Comparison of ENCODE assay signal across 8 cellular contexts in the genomic region with DNA sequence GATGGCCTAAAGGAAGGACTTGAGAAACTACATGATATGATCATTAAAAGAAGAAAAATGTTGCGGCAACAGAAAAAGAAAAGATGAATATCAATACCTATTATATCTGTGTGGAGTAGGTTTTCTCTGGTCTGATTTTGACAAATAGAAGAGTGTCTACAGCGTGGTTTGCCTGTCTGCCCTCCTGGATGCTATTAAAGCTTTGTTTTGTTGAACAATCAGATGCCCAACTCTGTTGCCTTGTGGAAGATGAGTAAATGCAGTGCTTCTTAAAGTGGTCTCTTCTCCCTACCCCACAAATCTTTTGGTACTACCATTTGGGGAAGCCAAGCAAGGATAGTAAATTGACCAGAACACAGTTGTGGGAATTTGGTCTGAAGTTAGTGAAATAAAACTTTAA. TPM values are rescaled to one million over a fixed set of nuclear protein-coding genes. Genes with fewer than 3 reads are reported as not detected.
DNase-seq lines count a peak whose midpoint lies in the region; ATAC-seq, FAIRE-seq and TF ChIP-seq lines count a peak whose summit lies in the region.
"Not testable (repeated sequence)": the region's sequence is repeated elsewhere in the genome, so short reads cannot be mapped to it uniquely, and the experiment has no call there.

No MANE protein-coding gene starts in this region.

- not testable (repeated sequence) for H3K9me3 ChIP-seq in endothelial cell of umbilical vein (replicated peaks; ENCODE audit: control insufficient read depth, insufficient read depth, low read length); iPS-15b (ENCODE audit: control insufficient read depth, insufficient read depth, low read length); vagina

- not testable (repeated sequence) for DNase-seq in HFFc6; MCF 10A (ENCODE audit: unreplicated experiment); endothelial cell of umbilical vein (ENCODE audit: low read depth, low spot score); natural killer cell; skeletal muscle cell (ENCODE audit: low read depth); vagina (ENCODE audit: extremely low spot score in 2 of 2)

- peaks cover 44% of the 10 kb centered on the region for H3K79me2 ChIP-seq in endothelial cell of umbilical vein (ENCODE audit: control insufficient read depth, insufficient read depth, low read length)

- not testable (repeated sequence) for H3K27me3 Mint-ChIP-seq in HFFc6 (ENCODE audit: insufficient read depth); MCF 10A (ENCODE audit: insufficient read depth, unreplicated experiment); natural killer cell (ENCODE audit: low read depth in 2 of 2)

- H3K27ac Mint-ChIP-seq in HFFc6: not testable (repeated sequence)
- H3K27ac Mint-ChIP-seq in MCF 10A (ENCODE audit: low read depth, unreplicated experiment) (peak overlapping the region; percentile 89), natural killer cell (peak overlapping the region; percentile 96 to 99)

- ATAC-seq in natural killer cell: not testable (repeated sequence)

- H3K4me3 Mint-ChIP-seq in HFFc6 (peak overlapping the region; percentile 90), MCF 10A (ENCODE audit: unreplicated experiment) (peak overlapping the region; percentile 87)
- not testable (repeated sequence) for H3K4me3 Mint-ChIP-seq in natural killer cell

- CTCF ChIA-PET in MCF 10A (lab: Yijun Ruan, JAX) (interaction anchor here (1.0 to 12.2 kb wide), 5 partner anchors 22 to 573 kb away, joined by 5 to 155 read pairs (median 9); no protein-coding TSS in a partner anchor), endothelial cell of umbilical vein (lab: Charles Lee) (interaction anchor here (1.0 to 12.2 kb wide), 2 partner anchors 39 to 428 kb away, joined by 4 to 219 read pairs; no protein-coding TSS in a partner anchor)

- not testable (repeated sequence) for TF ChIP-seq POLR2A in endothelial cell of umbilical vein (IDR thresholded peaks at IDR 0.05; ENCODE audit: low read depth, low read length); vagina (IDR thresholded peaks at IDR 0.05)

- H2AFZ ChIP-seq in endothelial cell of umbilical vein (ENCODE audit: low read depth, low read length): not testable (repeated sequence)

- not testable (repeated sequence) for H3K9me1 ChIP-seq in endothelial cell of umbilical vein (replicated peaks; ENCODE audit: control insufficient read depth, extremely low read depth, insufficient read depth, low read length)

- intact Hi-C loops in MCF 10A (cut with micrococcal nuclease): loop anchor here (5.0 kb wide), 3 partner anchors 329 to 409 kb away; no protein-coding TSS in a partner anchor
- intact Hi-C loops in endothelial cell of umbilical vein (cut with micrococcal nuclease): loop anchor here (5.0 kb wide), 1 partner anchor 224 kb away; no protein-coding TSS in a partner anchor
- intact Hi-C loops in natural killer cell (cut with micrococcal nuclease): loop anchor here (5.0 kb wide), 2 partner anchors 476 to 1164 kb away; a partner anchor contains a TSS
- intact Hi-C loops in vagina (cut with DNase I): not testable (repeated sequence)

- H3K27me3 ChIP-seq in endothelial cell of umbilical vein (ENCODE audit: control insufficient read depth in 2 of 2, insufficient read depth in 2 of 2, low read length in 2 of 2); iPS-15b (ENCODE audit: control insufficient read depth, insufficient read depth, low read length); vagina: not testable (repeated sequence)

- dilution Hi-C loops in endothelial cell of umbilical vein (cut with MboI; ENCODE audit: extremely low pct_ligation_motif_present, low sequenced_read_pairs): not testable (repeated sequence)

- not testable (repeated sequence) for H3K27ac ChIP-seq in endothelial cell of umbilical vein (ENCODE audit: insufficient read depth, low read depth, low read length)
- peak overlapping the region; percentile 8 for H3K27ac ChIP-seq in vagina

- peak overlapping the region; percentile 93 for H3K4me3 ChIP-seq in WI38 (ENCODE audit: low read depth, low read length)
- peak overlapping the region; percentile 9 to 96 (median 93) for H3K4me3 ChIP-seq in endothelial cell of umbilical vein (replicated peaks in 1 of 3; ENCODE audit: insufficient read depth in 1 of 3, low read depth in 1 of 3, low read length in 3 of 3)
- H3K4me3 ChIP-seq in iPS-15b (ENCODE audit: low read depth, low read length): peak overlapping the region; percentile 41
- H3K4me3 ChIP-seq in skeletal muscle cell (ENCODE audit: low read depth, low read length): peak overlapping the region; percentile 90
- peak overlapping the region; percentile 35 to 88 for H3K4me3 ChIP-seq in vagina

- FAIRE-seq in endothelial cell of umbilical vein (lab: Jason Lieb, UNC): not testable (repeated sequence)

- POLR2A ChIA-PET in MCF 10A (lab: Yijun Ruan, JAX): interaction anchor here (0.6 to 6.8 kb wide), 11 partner anchors 17 to 428 kb away, joined by 3 to 159 read pairs (median 9); no protein-coding TSS in a partner anchor
- POLR2A ChIA-PET in endothelial cell of umbilical vein (lab: Charles Lee): interaction anchor here (3.0 kb wide), 1 partner anchor 40 kb away, joined by 23 read pairs; no protein-coding TSS in a partner anchor

- peaks cover 18% of the 10 kb centered on the region for H3K4me1 ChIP-seq in endothelial cell of umbilical vein (ENCODE audit: control insufficient read depth, extremely low read depth, insufficient read depth, low read length)
- H3K4me1 ChIP-seq in iPS-15b (ENCODE audit: control insufficient read depth, insufficient read depth, low read length); vagina: not testable (repeated sequence)

- not testable (repeated sequence) for TF ChIP-seq CTCF in HFFc6 (IDR thresholded peaks at IDR 0.05); WI38 (IDR thresholded peaks at IDR 0.05; ENCODE audit: low read depth, low read length); MCF 10A (IDR thresholded peaks at IDR 0.05; ENCODE audit: unreplicated experiment); endothelial cell of umbilical vein (IDR thresholded peaks at IDR 0.05; ENCODE audit: extremely low read depth in 1 of 2, insufficient read depth in 1 of 2, low read depth in 1 of 2, low read length in 2 of 2); natural killer cell (IDR thresholded peaks at IDR 0.05); vagina (IDR thresholded peaks at IDR 0.05)

- not testable (repeated sequence) for H4K20me1 ChIP-seq in endothelial cell of umbilical vein (replicated peaks; ENCODE audit: control insufficient read depth, extremely low read depth, insufficient read depth, low read length)

- BruUV-seq in MCF 10A (replicated peaks; lab: Mats Ljungman, UMichigan); endothelial cell of umbilical vein (replicated peaks; lab: Mats Ljungman, UMichigan): not testable (repeated sequence)

- H3K9ac ChIP-seq in endothelial cell of umbilical vein (replicated peaks; ENCODE audit: extremely low read depth, insufficient read depth, low read length): peak overlapping the region; percentile 12
- not testable (repeated sequence) for H3K9ac ChIP-seq in iPS-15b (ENCODE audit: low read depth, low read length)

- H3K4me1 Mint-ChIP-seq in HFFc6 (ENCODE audit: low read depth) (peaks cover 46% of the 10 kb centered on the region), natural killer cell (peaks cover 17 to 28% of the 10 kb centered on the region in 2 donors)
- not testable (repeated sequence) for H3K4me1 Mint-ChIP-seq in MCF 10A (ENCODE audit: insufficient read depth, unreplicated experiment)

- H3K4me2 ChIP-seq in endothelial cell of umbilical vein (ENCODE audit: insufficient read depth, low read length): peak overlapping the region; percentile 92

- H3K9me3 Mint-ChIP-seq in HFFc6; MCF 10A (ENCODE audit: unreplicated experiment); natural killer cell: not testable (repeated sequence)

- H3K36me3 Mint-ChIP-seq in HFFc6 (ENCODE audit: low read depth): peaks cover 19% of the 10 kb centered on the region
- H3K36me3 Mint-ChIP-seq in MCF 10A (ENCODE audit: insufficient read depth, unreplicated experiment): peaks cover 25% of the 10 kb centered on the region
- not testable (repeated sequence) for H3K36me3 Mint-ChIP-seq in natural killer cell

- H3K36me3 ChIP-seq in endothelial cell of umbilical vein (ENCODE audit: control insufficient read depth in 2 of 2, extremely low read depth in 1 of 2, insufficient read depth in 2 of 2, low read length in 2 of 2); iPS-15b (ENCODE audit: control insufficient read depth, insufficient read depth, low read length); vagina: not testable (repeated sequence)

RNA-seq across cellular contexts. Expression of a gene that starts 1.3 kb away (rescaled TPM):
- 10 to 100 TPM; 12.5 to 15.5 (median 14.7) TPM for total RNA-seq in HFFc6 (2021; fragmentation: NEBNext Ultra II Directional; extraction: Animal tissue kit (Norgen Biotek cat#: 25700))
- total RNA-seq in MCF 10A (2022) (30.7 and 42.6 TPM in 2 replicates), endothelial cell of umbilical vein (30.7 and 34.1 TPM in 2 replicates), natural killer cell (10 to 100 TPM; 54.7 to 81.4 (median 55.5) TPM), vagina (58.2 TPM)
- 28.0 and 43.2 TPM in 2 replicates for polyA plus RNA-seq in endothelial cell of umbilical vein
- polyA plus RNA-seq in endothelial cell of umbilical vein (2011; cell fraction: cytosol; rRNA removed): 47.0 and 47.2 TPM in 2 replicates
- polyA plus RNA-seq in endothelial cell of umbilical vein (2011; cell fraction: nucleus; rRNA removed): 36.1 and 43.2 TPM in 2 replicates
- polyA plus RNA-seq in endothelial cell of umbilical vein (2012): 78.0 and 102 TPM in 2 replicates
- polyA minus RNA-seq in endothelial cell of umbilical vein: 43.3 and 45.7 TPM in 2 replicates
- polyA minus RNA-seq in endothelial cell of umbilical vein (2011; cell fraction: cytosol; rRNA and poly(A)+ RNA removed): 16.2 TPM
- polyA minus RNA-seq in endothelial cell of umbilical vein (2011; cell fraction: nucleus; rRNA and poly(A)+ RNA removed): 58.6 and 65.7 TPM in 2 replicates

Comparison
In these comparisons a context has a peak if more than half of its experiments do, and no peak if none do; other contexts are left out.
1. H3K4me3 ChIP-seq: peak in every context shown above with its lines; median percentile 93 in WI38; 93 in endothelial cell of umbilical vein; 90 in skeletal muscle cell; 62 in vagina; 41 in iPS-15b.